In the genomic region with DNA sequence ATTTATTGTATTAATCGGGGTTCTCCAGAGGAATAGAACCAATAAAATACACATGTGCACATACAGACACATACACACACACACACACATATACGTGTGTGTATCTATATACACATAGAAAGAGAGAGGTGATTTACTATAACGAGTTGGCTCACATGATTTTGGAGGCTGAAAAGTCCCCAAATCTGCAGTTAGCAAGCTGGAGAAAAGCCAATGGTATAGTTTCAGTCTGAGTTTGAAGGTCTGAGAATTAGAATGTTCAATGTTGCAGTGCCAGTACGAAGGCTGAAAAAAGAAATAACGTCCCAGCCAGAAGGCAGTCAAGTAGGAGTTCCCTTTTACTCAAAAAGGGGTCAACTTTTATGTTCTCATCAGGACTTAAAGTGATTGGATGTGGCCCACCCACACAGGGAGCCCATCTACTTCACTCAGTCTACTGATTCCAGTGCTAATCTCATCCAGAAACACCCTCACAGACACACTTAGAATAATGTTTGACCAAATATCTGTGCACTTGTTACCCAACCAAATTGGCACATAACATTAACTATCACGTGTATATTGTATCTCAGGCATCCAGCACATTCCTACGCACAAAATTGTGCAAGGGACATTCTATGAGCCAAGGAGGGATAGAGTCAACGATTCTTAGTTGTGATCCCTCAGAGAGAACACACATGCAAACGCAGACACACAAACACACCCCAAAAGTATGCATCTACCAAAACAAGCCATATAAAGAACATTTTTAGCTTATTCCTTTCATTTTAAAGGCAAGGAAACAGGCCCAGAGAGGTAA, we compare ENCODE assay signal across 18 cellular contexts.
DNase-seq lines count a peak whose midpoint lies in the region; ATAC-seq, FAIRE-seq and TF ChIP-seq lines count a peak whose summit lies in the region.
"Had no signal": no experiment of that assay in that cellular context is flagged by ENCODE, and none has a peak within 500 bp of the region (broad histone marks: within the 10 kb centered on the region; RNA-seq: fewer than 3 reads in every experiment).

No MANE protein-coding gene starts in this region.

- DNase-seq in GM12892 (ENCODE audit: insufficient read length) (no peak), medulla oblongata (ENCODE audit: extremely low spot score) (no peak), Caco-2 (no peak)
- no peak for DNase-seq in stimulated activated naive CD4-positive, alpha-beta T cell (lab: John Stamatoyannopoulos, UW)
- DNase-seq: ACHN; activated CD4-positive, alpha-beta memory T cell treated with anti-CD3 and anti-CD28 coated beads, Interleukin-2, amount 10 ng/mL, durations not matched to agents 7 days and 5 days; amygdala; NCI-H1092; NCI-H345; occipital lobe; stimulated activated naive CD8-positive, alpha-beta T cell treated with anti-CD3 and anti-CD28 coated beads, Interleukin-15, Interleukin-2, amounts not matched to agents 100 U/mL and 50 U/mL, for 24 hours had no signal

- TF ChIP-seq CTCF in KMS-11 (conservative IDR thresholded peaks at IDR 0.05; ENCODE audit: low read depth, low read length), result no peak
- no peak for TF ChIP-seq CTCF in Caco-2 (IDR thresholded peaks at IDR 0.05; ENCODE audit: insufficient read depth in 1 of 2, low read depth in 1 of 2, low read length in 1 of 2, severe bottlenecking in 1 of 2, unreplicated experiment in 1 of 2)

- peaks cover 61% of the 10 kb centered on the region for H3K4me1 ChIP-seq in KMS-11 (ENCODE audit: low read depth, poor library complexity, severe bottlenecking)
- H3K4me1 ChIP-seq in Caco-2, result no peaks in the 10 kb centered on the region

- no peaks in the 10 kb centered on the region for H3K27me3 Mint-ChIP-seq in Caco-2 (ENCODE audit: insufficient read depth, unreplicated experiment)
- H3K27me3 Mint-ChIP-seq: activated CD4-positive, alpha-beta memory T cell treated with anti-CD3 and anti-CD28 coated beads, Interleukin-2, amount 10 ng/mL, durations not matched to agents 7 days and 5 days had no signal

- FAIRE-seq in GM12892 (lab: Jason Lieb, UNC), result peak; percentile 84
- FAIRE-seq: colon had no signal

- H3K79me2 ChIP-seq in KMS-11 (ENCODE audit: insufficient read depth, low read depth), result no peaks in the 10 kb centered on the region

- intact Hi-C loops in Caco-2 (cut with micrococcal nuclease; ENCODE audit: unreplicated experiment), result no loop called here

- H3K36me3 Mint-ChIP-seq in Caco-2 (ENCODE audit: insufficient read depth, unreplicated experiment), result no peaks in the 10 kb centered on the region

- H3K9ac ChIP-seq in KMS-11, result peak overlapping the region; percentile 2; the same call in 1 of the 2 replicates

- POLR2A ChIA-PET in Caco-2 (lab: Charles Lee), result no interaction called here

- H3K4me3 Mint-ChIP-seq in Caco-2 (ENCODE audit: unreplicated experiment), result no peak overlapping the region
- H3K4me3 Mint-ChIP-seq: activated CD4-positive, alpha-beta memory T cell treated with anti-CD3 and anti-CD28 coated beads, Interleukin-2, amount 10 ng/mL, durations not matched to agents 7 days and 5 days; activated T-helper 1 cell treated with anti-CD3 and anti-CD28 coated beads, Interleukin-12 subunit alpha, Interleukin-12 subunit beta, Interleukin-2, Interleukin-4 antibody, amounts not matched to agents 30 ng/mL and 10 ng/mL and 1 ng/mL, durations not matched to agents 14 hours and 24 hours and 36 hours had no signal

- CTCF ChIA-PET in Caco-2 (lab: Charles Lee), result no interaction called here

- H4K20me1 ChIP-seq in KMS-11 (ENCODE audit: insufficient read depth), result no peaks in the 10 kb centered on the region

- H3K27ac ChIP-seq in KMS-11, result peak overlapping the region; percentile 93

- no peaks in the 10 kb centered on the region for H3K9me3 ChIP-seq in Caco-2

- ATAC-seq in GM19463 (IDR thresholded peaks at IDR 0.05; ENCODE audit: unreplicated experiment) (peak; percentile 31), HG02884 (IDR thresholded peaks at IDR 0.05; ENCODE audit: unreplicated experiment) (peak; percentile 53), HG03457 (IDR thresholded peaks at IDR 0.05; ENCODE audit: unreplicated experiment) (no peak)
- ATAC-seq: stimulated activated naive CD8-positive, alpha-beta T cell treated with anti-CD3 and anti-CD28 coated beads, Interleukin-15, Interleukin-2, amounts not matched to agents 100 U/mL and 50 U/mL, for 24 hours had no signal

- BruUV-seq in Caco-2 (replicated peaks; lab: Mats Ljungman, UMichigan), result no TSS peak

- no peaks in the 10 kb centered on the region for H3K9me3 Mint-ChIP-seq in Caco-2 (ENCODE audit: unreplicated experiment)
- H3K9me3 Mint-ChIP-seq: activated CD4-positive, alpha-beta memory T cell treated with anti-CD3 and anti-CD28 coated beads, Interleukin-2, amount 10 ng/mL, durations not matched to agents 7 days and 5 days; activated T-helper 1 cell treated with anti-CD3 and anti-CD28 coated beads, Interleukin-12 subunit alpha, Interleukin-12 subunit beta, Interleukin-2, Interleukin-4 antibody, amounts not matched to agents 30 ng/mL and 10 ng/mL and 1 ng/mL, durations not matched to agents 14 hours and 24 hours and 36 hours had no signal

- TF ChIP-seq POLR2A in GM12892 (IDR thresholded peaks at IDR 0.05; ENCODE audit: low read depth, low read length), result no peak

- peak overlapping the region; percentile 42; the same call in 1 of the 2 replicates for H2AFZ ChIP-seq in KMS-11 (ENCODE audit: low read depth)

- H3K27ac Mint-ChIP-seq in Caco-2 (ENCODE audit: unreplicated experiment), result no peak overlapping the region
- H3K27ac Mint-ChIP-seq: activated CD4-positive, alpha-beta memory T cell treated with anti-CD3 and anti-CD28 coated beads, Interleukin-2, amount 10 ng/mL, durations not matched to agents 7 days and 5 days; activated T-helper 1 cell treated with anti-CD3 and anti-CD28 coated beads, Interleukin-12 subunit alpha, Interleukin-12 subunit beta, Interleukin-2, Interleukin-4 antibody, amounts not matched to agents 30 ng/mL and 10 ng/mL and 1 ng/mL, durations not matched to agents 14 hours and 24 hours and 36 hours had no signal

- H3K4me1 Mint-ChIP-seq in Caco-2 (ENCODE audit: low read depth, unreplicated experiment), result no peaks in the 10 kb centered on the region
- H3K4me1 Mint-ChIP-seq: activated CD4-positive, alpha-beta memory T cell treated with anti-CD3 and anti-CD28 coated beads, Interleukin-2, amount 10 ng/mL, durations not matched to agents 7 days and 5 days had no signal

- H3K27me3 ChIP-seq in KMS-11 (ENCODE audit: insufficient read depth, low read depth), result no peaks in the 10 kb centered on the region
- no peaks in the 10 kb centered on the region for H3K27me3 ChIP-seq in Caco-2 (replicated peaks; ENCODE audit: control insufficient read depth, insufficient read depth, low read length)

- H3K4me3 ChIP-seq in KMS-11 (IDR thresholded peaks at IDR 0.05; ENCODE audit: insufficient read depth, low read depth, low read length) (no peak overlapping the region), Caco-2 (ENCODE audit: low read depth, low read length) (no peak overlapping the region)
- H3K4me3 ChIP-seq: smooth muscle cell had no signal

- H3K36me3 ChIP-seq in KMS-11 (ENCODE audit: insufficient read depth) (no peaks in the 10 kb centered on the region), Caco-2 (ENCODE audit: control insufficient read depth, insufficient read depth, low read length) (no peaks in the 10 kb centered on the region)

- peak overlapping the region; percentile 91 for H3K4me2 ChIP-seq in KMS-11
- H3K4me2 ChIP-seq: smooth muscle cell had no signal
